20 cellular contexts compared by ENCODE assay signal in the genomic region with DNA sequence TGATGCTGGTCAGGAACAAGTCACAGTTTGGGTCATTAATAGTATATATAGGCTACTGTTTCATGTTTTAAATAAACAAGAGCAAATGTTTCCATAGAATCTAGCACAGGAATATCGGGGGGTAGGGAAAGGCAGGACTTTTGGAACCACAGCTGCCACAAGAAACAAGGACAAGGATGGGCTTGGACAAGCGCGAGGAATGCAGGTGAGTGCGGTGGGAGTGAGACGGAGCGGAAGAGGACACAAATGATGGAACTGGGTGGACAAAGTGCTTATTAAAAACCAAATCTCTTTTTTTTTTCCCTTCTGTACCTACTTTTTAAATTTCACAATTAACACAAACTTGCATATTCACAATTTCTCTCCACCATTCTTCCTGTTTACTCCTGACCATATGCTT. TPM values are rescaled to one million over a fixed set of nuclear protein-coding genes. Genes with fewer than 3 reads are reported as not detected.
A peak's percentile ranks its signal among the peaks of the same experiment; 100 is the strongest.
DNase-seq lines count a peak whose midpoint lies in the region; ATAC-seq and TF ChIP-seq lines count a peak whose summit lies in the region.
"Had no signal": no experiment of that assay in that cellular context is flagged by ENCODE, and none has a peak within 500 bp of the region (broad histone marks: within the 10 kb centered on the region; RNA-seq: fewer than 3 reads in every experiment).

No MANE protein-coding gene starts in this region.

- no peaks in the 10 kb centered on the region for H3K9me3 Mint-ChIP-seq in CD4-positive, alpha-beta T cell
- H3K9me3 Mint-ChIP-seq: CD4-positive, alpha-beta memory T cell; CD8-positive, alpha-beta memory T cell had no signal

- H3K36me3 Mint-ChIP-seq in CD4-positive, alpha-beta T cell (ENCODE audit: low read depth) = no peaks in the 10 kb centered on the region
- H3K36me3 Mint-ChIP-seq: CD14-positive monocyte; CD4-positive, alpha-beta memory T cell had no signal

- CTCF ChIA-PET in CD4-positive, alpha-beta T cell (lab: Charles Lee) = no interaction called here

- in situ Hi-C loops in Caki2 (cut with HindIII; ENCODE audit: low pct_unique_long_range_greater_than_20kb, low sequenced_read_pairs) = no loop called here

- no peaks in the 10 kb centered on the region for H3K4me1 ChIP-seq in esophagus muscularis mucosa
- H3K4me1 ChIP-seq: BE2C, BLaER1 had no signal

- peaks cover 77% of the 10 kb centered on the region for H3K27me3 Mint-ChIP-seq in CD4-positive, alpha-beta T cell

- H3K27ac ChIP-seq in esophagus muscularis mucosa (replicated peaks in 1 of 4) = no peak overlapping the region
- no peak overlapping the region for H3K27ac ChIP-seq in CD4-positive, alpha-beta T cell (ENCODE audit: low read depth, low read length)
- H3K27ac ChIP-seq: BLaER1 had no signal

- POLR2A ChIA-PET in CD4-positive, alpha-beta T cell (lab: Charles Lee) = no interaction called here

- H3K4me3 ChIP-seq in esophagus muscularis mucosa = no peak overlapping the region
- H3K4me3 ChIP-seq: BLaER1 had no signal

- no peaks in the 10 kb centered on the region for H3K4me1 Mint-ChIP-seq in CD4-positive, alpha-beta T cell (ENCODE audit: low read depth)
- H3K4me1 Mint-ChIP-seq: CD14-positive monocyte; CD4-positive, alpha-beta memory T cell; CD8-positive, alpha-beta memory T cell had no signal

- ATAC-seq in CD4-positive, alpha-beta T cell (ENCODE audit: poor library complexity) = no peak

- DNase-seq in Caki2 (ENCODE audit: low read depth) = peak; percentile 16
- DNase-seq in esophagus muscularis mucosa (ENCODE audit: extremely low spot score) = peak; percentile 47
- DNase-seq in left kidney (ENCODE audit: low read depth, low spot score) = peak; percentile 67
- no peak for DNase-seq in NCI-H1417 treated with DMSO at 0.1 percent for 48 hours (lab: John Stamatoyannopoulos, UW)
- DNase-seq in CD4-positive, alpha-beta T cell = no peak
- no peak for DNase-seq in NCI-H510A treated with DMSO at 0.1 percent for 48 hours (lab: John Stamatoyannopoulos, UW)
- DNase-seq in NCI-H1092 treated with DMSO at 0.1 percent for 48 hours (lab: John Stamatoyannopoulos, UW) = no peak
- DNase-seq: 8988T; ACHN; BE2C; C1 segment of cervical spinal cord; Calu3; CD4-positive, alpha-beta memory T cell; CD8-positive, alpha-beta memory T cell; COR-L47; DMS79 treated with DMSO at 0.1 percent for 48 hours; GF-D8 had no signal

- no peak for TF ChIP-seq POLR2A in esophagus muscularis mucosa (IDR thresholded peaks at IDR 0.05; ENCODE audit: low read depth)

- intact Hi-C loops in esophagus muscularis mucosa (cut with DNase I) = no loop called here
- intact Hi-C loops in CD4-positive, alpha-beta T cell (cut with DNase I, micrococcal nuclease) = no loop called here

- no peak for TF ChIP-seq CTCF in esophagus muscularis mucosa (IDR thresholded peaks at IDR 0.05)
- no peak for TF ChIP-seq CTCF in CD4-positive, alpha-beta T cell (IDR thresholded peaks at IDR 0.05)

- H3K9me3 ChIP-seq in esophagus muscularis mucosa = peaks cover 0 to under 1% (median 0%) of the 10 kb centered on the region in 4 donors
- no peaks in the 10 kb centered on the region for H3K9me3 ChIP-seq in CD4-positive, alpha-beta T cell (ENCODE audit: control insufficient read depth, low read length)
- H3K9me3 ChIP-seq: BE2C, BLaER1 had no signal

- TF ChIP-seq EP300 in Ishikawa (IDR thresholded peaks at IDR 0.05; ENCODE audit: borderline replicate concordance) = no peak
- no peak for TF ChIP-seq EP300 in esophagus muscularis mucosa (IDR thresholded peaks at IDR 0.05)

- 91% methylated on average over 6 of the region's 6 CpGs for WGBS in esophagus muscularis mucosa

- H3K27me3 ChIP-seq in esophagus muscularis mucosa = peaks cover 0 to 52% (median 0%) of the 10 kb centered on the region in 4 donors
- H3K27me3 ChIP-seq in CD4-positive, alpha-beta T cell (ENCODE audit: control insufficient read depth, insufficient read depth, low read length) = peaks cover 34% of the 10 kb centered on the region
- H3K27me3 ChIP-seq: BLaER1 had no signal

- no peaks in the 10 kb centered on the region for H3K36me3 ChIP-seq in esophagus muscularis mucosa
- H3K36me3 ChIP-seq: BE2C, BLaER1 had no signal

- H3K27ac Mint-ChIP-seq in CD4-positive, alpha-beta T cell = no peak overlapping the region
- H3K27ac Mint-ChIP-seq: CD14-positive monocyte; CD8-positive, alpha-beta memory T cell had no signal

- no peak for TF ChIP-seq RAD21 in Ishikawa (IDR thresholded peaks at IDR 0.05; ENCODE audit: low read depth)

- H3K4me3 Mint-ChIP-seq in CD4-positive, alpha-beta T cell = no peak overlapping the region
- H3K4me3 Mint-ChIP-seq: CD4-positive, alpha-beta memory T cell; CD8-positive, alpha-beta memory T cell had no signal

TF ChIP-seq in Ishikawa, 13 proteins besides CTCF, POLR2A, EP300 and RAD21:
- TF ChIP-seq TEAD4 (IDR thresholded peaks at IDR 0.05) (peak; percentile 57), YY1 (IDR thresholded peaks at IDR 0.05; ENCODE audit: low read depth) (no peak)
TF ChIP-seq in Ishikawa: peak in this region for 1.

RNA-seq across cellular contexts. Expression of gene SNORC, which starts 49.1 kb away (rescaled TPM):
- total RNA-seq in Caki2 (2014; rRNA removed; shearing (Covaris generic); ENCODE audit: low replicate concordance) = 2.0 and 14.6 TPM in 2 replicates
- total RNA-seq in esophagus muscularis mucosa = 1 to 10 TPM in 2 of 4 donors, under 1 TPM in 2; 0.45 to 2.5 (median 1.4) TPM
- 1 to 10 TPM; 1.2 TPM for total RNA-seq in CD4-positive, alpha-beta T cell

Comparison
In these comparisons a context has a peak if more than half of its experiments do, and no peak if none do; other contexts are left out.
1. DNase-seq: peak in Caki2 (single experiment), esophagus muscularis mucosa (single experiment) and left kidney (single experiment); none in NCI-H1417 treated with DMSO at 0.1 percent for 48 hours (single experiment), CD4-positive, alpha-beta T cell (0 of 10), NCI-H510A treated with DMSO at 0.1 percent for 48 hours (single experiment) and NCI-H1092 treated with DMSO at 0.1 percent for 48 hours (single experiment).